In genomic region chr12:52833922-52834726, GRCh38 we compare ENCODE assay signal across 18 cellular contexts. TPM values are rescaled to one million over a fixed set of nuclear protein-coding genes. Genes with fewer than 3 reads are reported as not detected.
DNase-seq lines count a peak whose midpoint lies in the region; ATAC-seq and TF ChIP-seq lines count a peak whose summit lies in the region.
"Had no signal": no experiment of that assay in that cellular context is flagged by ENCODE, and none has a peak within 500 bp of the region (broad histone marks: within the 10 kb centered on the region; RNA-seq: fewer than 3 reads in every experiment).

Gene KRT79 (minus strand): TSS chr12:52834311. CDS start chr12:52834260, 51 bp downstream.

- peak within 1 kb of the TSS; percentile 97 for H3K27ac ChIP-seq in smooth muscle cell (ENCODE audit: low read depth)
- H3K27ac ChIP-seq: PC-9 had no signal

- H3K4me2 ChIP-seq in smooth muscle cell = no peak within 1 kb of the TSS
- H3K4me2 ChIP-seq: A549, PC-9 had no signal

- no peaks in the 10 kb centered on the region for H3K36me3 ChIP-seq in smooth muscle cell (ENCODE audit: low read depth)
- H3K36me3 ChIP-seq: HAP-1 had no signal

- peaks cover 16% of the 10 kb centered on the region for H3K4me1 ChIP-seq in smooth muscle cell (ENCODE audit: low read depth)
- H3K4me1 ChIP-seq: HAP-1 had no signal

- no peaks in the 10 kb centered on the region for H3K27me3 ChIP-seq in smooth muscle cell (ENCODE audit: low read depth)

- WGBS in smooth muscle cell (ENCODE audit: low lambda C conversion rate) = 94% methylated on average over 22 of the region's 22 CpGs

- H3K9me3 ChIP-seq in smooth muscle cell (replicated peaks; ENCODE audit: low read depth) = no peaks in the 10 kb centered on the region
- H3K9me3 ChIP-seq: A549, HAP-1 had no signal

- H3K4me1 Mint-ChIP-seq in stimulated activated naive CD8-positive, alpha-beta T cell treated with anti-CD3 and anti-CD28 coated beads, Interleukin-15, Interleukin-2, amounts not matched to agents 100 ng/mL and 50 ng/mL, for 24 hours (ENCODE audit: low read depth) = peaks cover 35% of the 10 kb centered on the region
- peaks cover 30 to 36% of the 10 kb centered on the region in 2 donors for H3K4me1 Mint-ChIP-seq in immature natural killer cell

- no peaks in the 10 kb centered on the region for H3K79me2 ChIP-seq in smooth muscle cell (ENCODE audit: low read depth)

- no peak within 1 kb of the TSS for H3K4me3 Mint-ChIP-seq in stimulated activated naive CD8-positive, alpha-beta T cell treated with anti-CD3 and anti-CD28 coated beads, Interleukin-15, Interleukin-2, amounts not matched to agents 100 ng/mL and 50 ng/mL, for 24 hours
- no peak within 1 kb of the TSS for H3K4me3 Mint-ChIP-seq in immature natural killer cell
- H3K4me3 Mint-ChIP-seq: CD4-positive, CD25-positive, alpha-beta regulatory T cell had no signal

- no peak within 1 kb of the TSS for H2AFZ ChIP-seq in smooth muscle cell (ENCODE audit: low read depth)
- H2AFZ ChIP-seq: PC-9 had no signal

- no peak for TF ChIP-seq CTCF in smooth muscle cell (IDR thresholded peaks at IDR 0.05; ENCODE audit: borderline replicate concordance, insufficient read depth, poor library complexity, severe bottlenecking)

- peak within 1 kb of the TSS; percentile 67 for H3K9ac ChIP-seq in smooth muscle cell (ENCODE audit: low read depth)

- H3K27ac Mint-ChIP-seq in stimulated activated naive CD8-positive, alpha-beta T cell treated with anti-CD3 and anti-CD28 coated beads, Interleukin-15, Interleukin-2, amounts not matched to agents 100 ng/mL and 50 ng/mL, for 24 hours = peak within 1 kb of the TSS; percentile 88
- H3K27ac Mint-ChIP-seq in immature natural killer cell = peak within 1 kb of the TSS in 4 of 6 donors; percentile 62 to 96 (median 91)
- H3K27ac Mint-ChIP-seq: CD4-positive, CD25-positive, alpha-beta regulatory T cell had no signal

- no peaks in the 10 kb centered on the region for H3K27me3 Mint-ChIP-seq in stimulated activated naive CD8-positive, alpha-beta T cell treated with anti-CD3 and anti-CD28 coated beads, Interleukin-15, Interleukin-2, amounts not matched to agents 100 ng/mL and 50 ng/mL, for 24 hours
- H3K27me3 Mint-ChIP-seq in immature natural killer cell (ENCODE audit: low read depth in 3 of 3) = peaks cover 0 to 10% (median 9%) of the 10 kb centered on the region in 3 donors

- no peak for ATAC-seq in stimulated activated naive CD8-positive, alpha-beta T cell treated with anti-CD3 and anti-CD28 coated beads, Interleukin-15, Interleukin-2, amounts not matched to agents 100 U/mL and 50 U/mL, for 24 hours
- no peak for ATAC-seq in HG02870 (IDR thresholded peaks at IDR 0.05; ENCODE audit: unreplicated experiment)
- ATAC-seq: A549 had no signal

- peaks cover 4% of the 10 kb centered on the region for H3F3A ChIP-seq in smooth muscle cell (ENCODE audit: low read depth)

- no peaks in the 10 kb centered on the region for H3K36me3 Mint-ChIP-seq in stimulated activated naive CD8-positive, alpha-beta T cell treated with anti-CD3 and anti-CD28 coated beads, Interleukin-15, Interleukin-2, amounts not matched to agents 100 ng/mL and 50 ng/mL, for 24 hours (ENCODE audit: low read depth)
- H3K36me3 Mint-ChIP-seq in immature natural killer cell = no peaks in the 10 kb centered on the region
- H3K36me3 Mint-ChIP-seq: CD4-positive, CD25-positive, alpha-beta regulatory T cell had no signal

- no peaks in the 10 kb centered on the region for H4K20me1 ChIP-seq in smooth muscle cell (ENCODE audit: low read depth)

- no peak for DNase-seq in stimulated activated naive CD8-positive, alpha-beta T cell treated with anti-CD3 and anti-CD28 coated beads, Interleukin-15, Interleukin-2, amounts not matched to agents 100 U/mL and 50 U/mL, for 24 hours
- DNase-seq in immature natural killer cell (no peak), smooth muscle cell (lab: John Stamatoyannopoulos, UW; ENCODE audit: unreplicated experiment) (no peak), epidermal melanocyte (ENCODE audit: insufficient read length, low spot score) (no peak), NCI-H187 (lab: John Stamatoyannopoulos, UW) (no peak)
- DNase-seq: AML-193; CD4-positive, CD25-positive, alpha-beta regulatory T cell; DMS79 treated with DMSO at 0.1 percent for 48 hours; Kasumi-1; NCI-H1105 treated with DMSO at 0.1 percent for 48 hours; NCI-H187 treated with DMSO at 0.1 percent for 48 hours; NCI-H446 treated with DMSO at 0.1 percent for 48 hours; NCI-H774; PC-9 had no signal

- no peaks in the 10 kb centered on the region for H3K9me3 Mint-ChIP-seq in stimulated activated naive CD8-positive, alpha-beta T cell treated with anti-CD3 and anti-CD28 coated beads, Interleukin-15, Interleukin-2, amounts not matched to agents 100 ng/mL and 50 ng/mL, for 24 hours
- peaks cover 0 to 2% (median 0%) of the 10 kb centered on the region in 6 donors for H3K9me3 Mint-ChIP-seq in immature natural killer cell

- H3K4me3 ChIP-seq in smooth muscle cell = no peak within 1 kb of the TSS
- H3K4me3 ChIP-seq: A549, HAP-1, PC-9 had no signal

RNA-seq across cellular contexts. Expression of gene KRT79, which starts in this region (rescaled TPM):
- not detected for polyA plus RNA-seq in immature natural killer cell
- total RNA-seq in smooth muscle cell = 0.85 and 3.4 TPM in 2 replicates
- 4.1 and 5.5 TPM in 2 replicates for polyA plus RNA-seq in smooth muscle cell
- total RNA-seq: CD4-positive, CD25-positive, alpha-beta regulatory T cell had no signal
- polyA plus RNA-seq: CD4-positive, CD25-positive, alpha-beta regulatory T cell had no signal
